In the genomic region with DNA sequence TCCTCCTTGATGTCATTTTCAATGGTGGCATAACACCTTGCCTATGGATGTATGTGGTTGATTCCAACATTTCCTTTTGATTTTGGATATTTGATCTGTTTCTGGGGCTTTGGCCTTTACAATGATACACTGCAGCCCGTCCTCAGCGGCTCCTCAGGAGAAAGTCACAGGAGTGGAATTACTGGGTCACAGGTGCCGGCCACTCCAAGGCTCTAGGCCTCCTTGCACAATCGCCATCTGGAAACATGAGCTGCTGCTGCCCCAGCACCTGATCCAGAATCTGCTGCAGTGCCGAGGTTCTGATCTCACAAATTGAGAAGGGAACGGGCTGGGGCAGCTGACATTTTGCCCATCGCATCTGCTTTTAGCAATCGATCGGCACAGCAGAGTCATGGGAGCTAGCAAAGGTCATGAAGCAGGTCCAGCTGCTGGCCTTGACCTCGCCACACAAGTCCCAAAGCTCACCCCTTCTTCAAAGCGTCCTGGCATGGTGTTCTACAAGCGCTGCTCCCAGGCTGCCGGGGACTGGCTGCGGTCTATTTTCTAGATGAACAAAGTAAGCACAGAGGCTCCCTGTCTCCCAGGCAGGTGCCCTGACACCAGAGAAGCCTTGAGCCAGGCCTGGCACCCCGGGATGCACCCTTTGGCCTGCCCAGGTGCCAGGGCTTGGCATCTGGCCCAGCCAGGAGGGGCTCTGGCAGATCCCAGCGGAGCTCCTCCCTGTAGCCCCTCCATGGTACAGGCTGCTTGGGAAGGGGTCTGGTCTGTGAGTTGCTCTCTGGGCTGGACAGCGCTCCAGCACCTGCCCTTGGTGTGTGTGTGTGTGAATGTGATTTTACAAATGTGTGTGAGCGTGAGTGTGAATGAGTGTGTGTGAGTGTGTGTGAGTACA, we compare ENCODE assay signal across 1 cellular context.
TF ChIP-seq lines count a peak whose summit lies in the region.

No MANE protein-coding gene starts in this region.

TF ChIP-seq in HEK293, 187 proteins besides CTCF, POLR2A, EP300 and RAD21 (continued from another document):
- TF ChIP-seq ZNF639 (tag by site-specific recombination; IDR thresholded peaks at IDR 0.05) (no peak), ZBTB44 (tag by site-specific recombination; IDR thresholded peaks at IDR 0.05) (no peak), SP7 (tag by site-specific recombination; IDR thresholded peaks at IDR 0.05) (no peak), ZNF18 (tag by site-specific recombination; IDR thresholded peaks at IDR 0.05) (no peak)
- TF ChIP-seq, protein P1, sequence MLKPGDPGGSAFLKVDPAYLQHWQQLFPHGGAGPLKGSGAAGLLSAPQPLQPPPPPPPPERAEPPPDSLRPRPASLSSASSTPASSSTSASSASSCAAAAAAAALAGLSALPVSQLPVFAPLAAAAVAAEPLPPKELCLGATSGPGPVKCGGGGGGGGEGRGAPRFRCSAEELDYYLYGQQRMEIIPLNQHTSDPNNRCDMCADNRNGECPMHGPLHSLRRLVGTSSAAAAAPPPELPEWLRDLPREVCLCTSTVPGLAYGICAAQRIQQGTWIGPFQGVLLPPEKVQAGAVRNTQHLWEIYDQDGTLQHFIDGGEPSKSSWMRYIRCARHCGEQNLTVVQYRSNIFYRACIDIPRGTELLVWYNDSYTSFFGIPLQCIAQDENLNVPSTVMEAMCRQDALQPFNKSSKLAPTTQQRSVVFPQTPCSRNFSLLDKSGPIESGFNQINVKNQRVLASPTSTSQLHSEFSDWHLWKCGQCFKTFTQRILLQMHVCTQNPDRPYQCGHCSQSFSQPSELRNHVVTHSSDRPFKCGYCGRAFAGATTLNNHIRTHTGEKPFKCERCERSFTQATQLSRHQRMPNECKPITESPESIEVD (tag by site-specific recombination; IDR thresholded peaks at IDR 0.05) = no peak
